In the genomic region with DNA sequence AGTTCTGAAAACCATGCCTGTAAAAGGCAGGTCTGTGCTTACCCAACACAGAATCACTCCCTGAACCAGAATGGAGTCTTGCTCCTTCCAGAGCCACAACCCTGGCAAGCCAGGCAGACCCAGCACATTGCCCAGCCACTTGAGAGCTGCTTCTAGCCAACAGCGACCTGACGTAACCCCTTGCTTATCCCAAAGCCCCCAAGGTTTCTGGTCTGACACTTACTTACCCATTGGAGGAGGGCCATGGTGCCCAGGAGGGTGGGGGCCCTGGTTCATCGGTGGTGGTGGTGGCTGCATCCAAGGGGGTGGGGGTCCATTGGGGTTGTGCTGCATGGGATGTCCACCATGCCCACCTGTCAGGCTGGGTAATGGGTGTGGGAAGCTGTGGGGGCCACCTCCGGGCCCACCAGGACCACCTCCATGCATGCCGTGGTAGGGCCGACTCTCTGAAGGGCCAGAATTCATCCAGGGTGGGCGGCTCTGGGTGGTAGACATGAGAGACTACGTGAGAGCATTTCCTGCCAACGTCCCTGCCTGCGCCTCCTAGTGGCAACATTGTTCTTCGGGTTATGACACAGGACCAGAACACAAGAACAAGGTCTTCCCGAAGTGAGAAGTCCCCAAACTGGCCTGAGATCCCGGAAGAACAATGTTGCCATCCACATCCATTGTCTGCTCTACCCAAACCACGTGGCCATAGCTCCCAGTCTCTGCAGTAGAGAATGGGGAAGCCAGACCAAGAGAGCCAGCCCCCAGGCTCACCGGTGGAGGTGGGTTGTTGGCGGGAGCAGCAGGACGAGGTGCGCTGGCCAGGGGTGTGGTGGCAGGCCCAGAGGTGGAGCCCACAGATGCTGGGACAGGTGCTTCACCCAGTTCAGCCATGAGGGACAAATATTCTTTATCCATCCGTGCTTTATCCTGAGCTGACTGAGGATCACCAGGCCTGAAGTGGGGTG, we compare ENCODE assay signal across 8 cellular contexts. TPM values are rescaled to one million over a fixed set of nuclear protein-coding genes. Genes with fewer than 3 reads are reported as not detected.
DNase-seq lines count a peak whose midpoint lies in the region; ATAC-seq and TF ChIP-seq lines count a peak whose summit lies in the region.

No MANE protein-coding gene starts in this region.

- peaks cover 51% of the 10 kb centered on the region for H3F3A ChIP-seq in PC-3 (ENCODE audit: low read length, unreplicated experiment)

- POLR2A ChIA-PET in PC-3 (lab: Charles Lee; ENCODE audit: unreplicated experiment): no interaction called here

- ATAC-seq in PC-3 (peak; percentile 53), psoas muscle (peak in 3 of 4 donors; percentile 19 to 49 (median 32)), aorta (ENCODE audit: low FRiP score) (peak; percentile 26), HG03196 (IDR thresholded peaks at IDR 0.05; ENCODE audit: unreplicated experiment) (no peak)

- no peak overlapping the region for H3K4me2 ChIP-seq in PC-3 (ENCODE audit: low read length)

- H3K9me2 ChIP-seq in PC-3 (replicated peaks; ENCODE audit: low read length): no peaks in the 10 kb centered on the region

- intact Hi-C loops in PC-3 (cut with micrococcal nuclease): no loop called here
- intact Hi-C loops in psoas muscle (cut with DNase I): no loop called here
- intact Hi-C loops in aorta (cut with DNase I): no loop called here

- H3K27ac ChIP-seq in PC-3 (ENCODE audit: low read length) (no peak overlapping the region), psoas muscle (peak overlapping the region; percentile 66), aorta (ENCODE audit: low read depth in 1 of 2, low read length in 2 of 2) (peak overlapping the region in 1 of 2 donors; percentile 27)

- no TSS peak for BruUV-seq in PC-3 (replicated peaks; lab: Mats Ljungman, UMichigan)

- peaks cover 55% of the 10 kb centered on the region for H3K79me2 ChIP-seq in PC-3 (ENCODE audit: low read length)

- H3K4me3 ChIP-seq in PC-3 (ENCODE audit: low read length) (no peak overlapping the region), psoas muscle (no peak overlapping the region), aorta (ENCODE audit: low read length in 2 of 2) (no peak overlapping the region)

- CTCF ChIA-PET in PC-3 (lab: Charles Lee): no interaction called here

- 42 to 51% (median 45%) methylated on average over 19 of the region's 19 CpGs for WGBS in psoas muscle, 3 donors
- WGBS in aorta, 2 donors: 43 to 47% methylated on average over 19 of the region's 19 CpGs

- H3K27me3 ChIP-seq in PC-3 (ENCODE audit: low read length): no peaks in the 10 kb centered on the region
- H3K27me3 ChIP-seq in psoas muscle (ENCODE audit: insufficient read depth in 3 of 3, low read length in 2 of 3): no peaks in the 10 kb centered on the region
- H3K27me3 ChIP-seq in aorta (ENCODE audit: control insufficient read depth in 1 of 2, insufficient read depth in 2 of 2, low read length in 1 of 2): no peaks in the 10 kb centered on the region

- H3K9me3 ChIP-seq in PC-3 (ENCODE audit: low read length) (no peaks in the 10 kb centered on the region), psoas muscle (no peaks in the 10 kb centered on the region), aorta (ENCODE audit: control insufficient read depth, low read length) (no peaks in the 10 kb centered on the region)

- H3K9ac ChIP-seq in PC-3 (ENCODE audit: low read length): no peak overlapping the region

- DNase-seq in A172 (ENCODE audit: low spot score): peak; percentile 54
- DNase-seq in PC-3: peak; percentile 72
- DNase-seq in activated T-helper 1 cell treated with anti-CD3 and anti-CD28 coated beads, Interleukin-2, amount 50 U/mL, for 16 hours (ENCODE audit: low read depth in 1 of 2, low spot score in 1 of 2): peak; percentile 66 to 74
- DNase-seq in glomerular visceral epithelial cell (ENCODE audit: extremely low spot score): peak; percentile 58
- DNase-seq in psoas muscle: peak; percentile 74 to 85
- DNase-seq in aorta: peak; percentile 81 to 89

- H3K36me3 ChIP-seq in PC-3 (ENCODE audit: low read depth, low read length) (peaks cover 91% of the 10 kb centered on the region), psoas muscle (ENCODE audit: insufficient read depth in 1 of 2, low read depth in 1 of 2) (peaks cover 34 to 100% of the 10 kb centered on the region in 2 donors), aorta (ENCODE audit: control insufficient read depth in 1 of 2, insufficient read depth in 2 of 2, low read length in 1 of 2) (peaks cover 22 to 28% of the 10 kb centered on the region in 2 donors)

- H2AFZ ChIP-seq in PC-3 (ENCODE audit: low read length): no peak overlapping the region

- peaks cover 89% of the 10 kb centered on the region for H4K20me1 ChIP-seq in PC-3 (ENCODE audit: low read length)

- H3K4me1 ChIP-seq in PC-3 (ENCODE audit: insufficient read depth, low read length) (no peaks in the 10 kb centered on the region), psoas muscle (peaks cover 57% of the 10 kb centered on the region), aorta (ENCODE audit: control insufficient read depth in 1 of 2, insufficient read depth in 2 of 2, low read length in 2 of 2) (peaks cover 0 to 1% of the 10 kb centered on the region in 2 donors)

- TF ChIP-seq CTCF in GM12873 (IDR thresholded peaks at IDR 0.05; ENCODE audit: insufficient read depth, low read depth, low read length, missing control alignments): peak; percentile 87
- TF ChIP-seq CTCF in PC-3 (conservative IDR thresholded peaks at IDR 0.05; ENCODE audit: low read depth, low read length): peak; percentile 96
- TF ChIP-seq CTCF in psoas muscle (IDR thresholded peaks at IDR 0.05): peak; percentile 69

RNA-seq across cellular contexts. Expression of a gene that starts 7.8 kb away (rescaled TPM):
- total RNA-seq in A172 (2014; rRNA removed; shearing (Covaris generic)): 0.12 TPM in 1 of 2 replicates, not detected in the other
- total RNA-seq in PC-3 (2014; rRNA removed) (0.95 and 1.3 TPM in 2 replicates), psoas muscle (1,000 to 10,000 TPM; 1,536 to 2,203 (median 1,794) TPM), aorta (10 to 100 TPM; 11.5 to 12.9 TPM)
- polyA plus RNA-seq in psoas muscle (1,000 to 10,000 TPM in 2 of 3 donors, 100 to 1,000 TPM in 1; 511 to 1,840 (median 1,729) TPM), aorta (10 to 100 TPM in 1 of 2 donors, 1 to 10 TPM in 1; 1.9 to 12.5 TPM)

RNA-seq across cellular contexts. Expression of a gene that starts 10.7 kb away (rescaled TPM):
- 61.8 and 149 TPM in 2 replicates for total RNA-seq in A172 (2014; rRNA removed; shearing (Covaris generic))
- total RNA-seq in PC-3 (2014; rRNA removed) (209 and 217 TPM in 2 replicates), psoas muscle (100 to 1,000 TPM; 150 to 210 (median 184) TPM), aorta (100 to 1,000 TPM; 267 to 322 TPM)
- polyA plus RNA-seq in psoas muscle (10 to 100 TPM; 56.2 to 89.6 (median 65.4) TPM), aorta (100 to 1,000 TPM in 1 of 2 donors, 10 to 100 TPM in 1; 46.6 to 136 TPM)

RNA-seq across cellular contexts. Expression of a gene that starts 23.7 kb away (rescaled TPM):
- total RNA-seq in A172 (2014; rRNA removed; shearing (Covaris generic)): 0.07 and 2.1 TPM in 2 replicates
- total RNA-seq in PC-3 (2014; rRNA removed) (not detected in 2 replicates), psoas muscle (1 to 10 TPM; 2.6 to 8.6 (median 6.0) TPM), aorta (10 to 100 TPM; 44.7 to 52.6 TPM)
- polyA plus RNA-seq in psoas muscle (10 to 100 TPM in 1 of 3 donors, 1 to 10 TPM in 2; 6.5 to 14.7 (median 9.1) TPM), aorta (100 to 1,000 TPM in 1 of 2 donors, 10 to 100 TPM in 1; 20.8 to 152 TPM)

RNA-seq across cellular contexts. Expression of a gene that starts 35.4 kb away (rescaled TPM):
- total RNA-seq in A172 (2014; rRNA removed; shearing (Covaris generic)): 30.8 and 40.5 TPM in 2 replicates
- total RNA-seq in PC-3 (2014; rRNA removed) (55.6 and 57.0 TPM in 2 replicates), psoas muscle (1 to 10 TPM; 3.0 to 6.7 (median 4.0) TPM), aorta (10 to 100 TPM; 10.7 to 11.5 TPM)
- polyA plus RNA-seq in psoas muscle (1 to 10 TPM; 4.5 to 6.1 (median 5.6) TPM), aorta (10 to 100 TPM in 1 of 2 donors, 1 to 10 TPM in 1; 5.4 to 29.6 TPM)

RNA-seq across cellular contexts. Expression of a gene that starts 42.7 kb away (rescaled TPM):
- total RNA-seq in A172 (2014; rRNA removed; shearing (Covaris generic)): 14.3 and 15.0 TPM in 2 replicates
- total RNA-seq in PC-3 (2014; rRNA removed): 46.1 and 54.1 TPM in 2 replicates
- 10 to 100 TPM in 2 of 4 donors, 1 to 10 TPM in 2; 7.2 to 13.5 (median 10.3) TPM for total RNA-seq in psoas muscle
- polyA plus RNA-seq in psoas muscle: 10 to 100 TPM in 2 of 3 donors, 1 to 10 TPM in 1; 8.7 to 21.2 (median 12.9) TPM
- total RNA-seq in aorta: 10 to 100 TPM; 14.5 to 18.0 TPM
- polyA plus RNA-seq in aorta: 10 to 100 TPM in 1 of 2 donors, 1 to 10 TPM in 1; 9.1 to 18.8 TPM

Comparison
In these comparisons a context has a peak if more than half of its experiments do, and no peak if none do; other contexts are left out.
1. RNA of a gene that starts 7.8 kb away (total RNA-seq): 1,536 to 2,203 TPM in psoas muscle; 11.5 to 12.9 TPM in aorta, 0.95 to 1.3 TPM in PC-3 and 0.12 TPM in A172; every median in the first group is over 100 times any median in the second.
2. RNA of a gene that starts 23.7 kb away (total RNA-seq): 44.7 to 52.6 TPM in aorta; 2.6 to 8.6 TPM in psoas muscle, 0.07 to 2.1 TPM in A172 and not detected in PC-3; every median in the first group is over 4 times any median in the second.
3. Peak in every context shown above with its lines, with median percentiles within 50 percentile points of each other: DNase-seq and CTCF ChIP-seq.